1 cellular context compared by ENCODE assay signal in genomic region chr6:156910011-156910334, GRCh38.
TF ChIP-seq lines count a peak whose summit lies in the region.

No MANE protein-coding gene starts in this region.

TF ChIP-seq in WTC11, 78 proteins besides CTCF, POLR2A, EP300 and RAD21 (continued from another document):
- TF ChIP-seq, protein P1, sequence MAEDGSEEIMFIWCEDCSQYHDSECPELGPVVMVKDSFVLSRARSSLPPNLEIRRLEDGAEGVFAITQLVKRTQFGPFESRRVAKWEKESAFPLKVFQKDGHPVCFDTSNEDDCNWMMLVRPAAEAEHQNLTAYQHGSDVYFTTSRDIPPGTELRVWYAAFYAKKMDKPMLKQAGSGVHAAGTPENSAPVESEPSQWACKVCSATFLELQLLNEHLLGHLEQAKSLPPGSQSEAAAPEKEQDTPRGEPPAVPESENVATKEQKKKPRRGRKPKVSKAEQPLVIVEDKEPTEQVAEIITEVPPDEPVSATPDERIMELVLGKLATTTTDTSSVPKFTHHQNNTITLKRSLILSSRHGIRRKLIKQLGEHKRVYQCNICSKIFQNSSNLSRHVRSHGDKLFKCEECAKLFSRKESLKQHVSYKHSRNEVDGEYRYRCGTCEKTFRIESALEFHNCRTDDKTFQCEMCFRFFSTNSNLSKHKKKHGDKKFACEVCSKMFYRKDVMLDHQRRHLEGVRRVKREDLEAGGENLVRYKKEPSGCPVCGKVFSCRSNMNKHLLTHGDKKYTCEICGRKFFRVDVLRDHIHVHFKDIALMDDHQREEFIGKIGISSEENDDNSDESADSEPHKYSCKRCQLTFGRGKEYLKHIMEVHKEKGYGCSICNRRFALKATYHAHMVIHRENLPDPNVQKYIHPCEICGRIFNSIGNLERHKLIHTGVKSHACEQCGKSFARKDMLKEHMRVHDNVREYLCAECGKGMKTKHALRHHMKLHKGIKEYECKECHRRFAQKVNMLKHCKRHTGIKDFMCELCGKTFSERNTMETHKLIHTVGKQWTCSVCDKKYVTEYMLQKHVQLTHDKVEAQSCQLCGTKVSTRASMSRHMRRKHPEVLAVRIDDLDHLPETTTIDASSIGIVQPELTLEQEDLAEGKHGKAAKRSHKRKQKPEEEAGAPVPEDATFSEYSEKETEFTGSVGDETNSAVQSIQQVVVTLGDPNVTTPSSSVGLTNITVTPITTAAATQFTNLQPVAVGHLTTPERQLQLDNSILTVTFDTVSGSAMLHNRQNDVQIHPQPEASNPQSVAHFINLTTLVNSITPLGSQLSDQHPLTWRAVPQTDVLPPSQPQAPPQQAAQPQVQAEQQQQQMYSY (CRISPR knock-in tag; IDR thresholded peaks at IDR 0.05), result no peak
- TF ChIP-seq NFYB (CRISPR knock-in tag; conservative IDR thresholded peaks at IDR 0.05; ENCODE audit: low read depth), result no peak
- TF ChIP-seq ESRRA (CRISPR knock-in tag; IDR thresholded peaks at IDR 0.05; ENCODE audit: borderline replicate concordance), result no peak
- TF ChIP-seq RELA (CRISPR knock-in tag; IDR thresholded peaks at IDR 0.05; ENCODE audit: borderline replicate concordance), result no peak
- TF ChIP-seq EMX1 (CRISPR knock-in tag; IDR thresholded peaks at IDR 0.05), result no peak
- no peak for TF ChIP-seq FOXP1 (CRISPR knock-in tag; IDR thresholded peaks at IDR 0.05; ENCODE audit: borderline replicate concordance)
- TF ChIP-seq GRHL2 (CRISPR knock-in tag; IDR thresholded peaks at IDR 0.05; ENCODE audit: insufficient replicate concordance, severe bottlenecking), result no peak
- TF ChIP-seq, protein P2, sequence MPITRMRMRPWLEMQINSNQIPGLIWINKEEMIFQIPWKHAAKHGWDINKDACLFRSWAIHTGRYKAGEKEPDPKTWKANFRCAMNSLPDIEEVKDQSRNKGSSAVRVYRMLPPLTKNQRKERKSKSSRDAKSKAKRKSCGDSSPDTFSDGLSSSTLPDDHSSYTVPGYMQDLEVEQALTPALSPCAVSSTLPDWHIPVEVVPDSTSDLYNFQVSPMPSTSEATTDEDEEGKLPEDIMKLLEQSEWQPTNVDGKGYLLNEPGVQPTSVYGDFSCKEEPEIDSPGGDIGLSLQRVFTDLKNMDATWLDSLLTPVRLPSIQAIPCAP (CRISPR knock-in tag; IDR thresholded peaks at IDR 0.05), result no peak
TF ChIP-seq in WTC11: peak in this region for 0.
